In genomic region chr17:13525876-13526275, GRCh38 we compare ENCODE assay signal across 1 cellular context.
TF ChIP-seq lines count a peak whose summit lies in the region.

No MANE protein-coding gene starts in this region.

TF ChIP-seq in GM23338, 12 proteins besides CTCF, POLR2A, EP300 and RAD21:
- no peak for TF ChIP-seq JUNB (IDR thresholded peaks at IDR 0.05; ENCODE audit: unreplicated experiment)
- TF ChIP-seq POLR2AphosphoS5 (IDR thresholded peaks at IDR 0.05; ENCODE audit: low read depth) = no peak
- TF ChIP-seq EZH2 (IDR thresholded peaks at IDR 0.05; ENCODE audit: low read depth, unreplicated experiment) = no peak
- TF ChIP-seq ZNF114 (CRISPR knock-in tag; IDR thresholded peaks at IDR 0.05) = no peak
- no peak for TF ChIP-seq REST (IDR thresholded peaks at IDR 0.05; ENCODE audit: unreplicated experiment)
- TF ChIP-seq CREB1 (CRISPR knock-in tag; IDR thresholded peaks at IDR 0.05; ENCODE audit: low read depth) = no peak
- TF ChIP-seq EZH2phosphoT487 (IDR thresholded peaks at IDR 0.05; ENCODE audit: unreplicated experiment) = no peak
- no peak for TF ChIP-seq ZNF331 (CRISPR knock-in tag; IDR thresholded peaks at IDR 0.05; ENCODE audit: low read depth)
- TF ChIP-seq NANOG (IDR thresholded peaks at IDR 0.05; ENCODE audit: borderline replicate concordance) = no peak
- TF ChIP-seq, protein P1, sequence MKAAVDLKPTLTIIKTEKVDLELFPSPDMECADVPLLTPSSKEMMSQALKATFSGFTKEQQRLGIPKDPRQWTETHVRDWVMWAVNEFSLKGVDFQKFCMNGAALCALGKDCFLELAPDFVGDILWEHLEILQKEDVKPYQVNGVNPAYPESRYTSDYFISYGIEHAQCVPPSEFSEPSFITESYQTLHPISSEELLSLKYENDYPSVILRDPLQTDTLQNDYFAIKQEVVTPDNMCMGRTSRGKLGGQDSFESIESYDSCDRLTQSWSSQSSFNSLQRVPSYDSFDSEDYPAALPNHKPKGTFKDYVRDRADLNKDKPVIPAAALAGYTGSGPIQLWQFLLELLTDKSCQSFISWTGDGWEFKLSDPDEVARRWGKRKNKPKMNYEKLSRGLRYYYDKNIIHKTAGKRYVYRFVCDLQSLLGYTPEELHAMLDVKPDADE (IDR thresholded peaks at IDR 0.05) = no peak
- TF ChIP-seq STAT1 (IDR thresholded peaks at IDR 0.05; ENCODE audit: unreplicated experiment) = no peak
- TF ChIP-seq ZNF462 (CRISPR knock-in tag; IDR thresholded peaks at IDR 0.05) = no peak
